10 cellular contexts compared by ENCODE assay signal in genomic region chr4:47287735-47288134, GRCh38.
DNase-seq lines count a peak whose midpoint lies in the region; ATAC-seq and TF ChIP-seq lines count a peak whose summit lies in the region.
"Had no signal": no experiment of that assay in that cellular context is flagged by ENCODE, and none has a peak within 500 bp of the region (broad histone marks: within the 10 kb centered on the region; RNA-seq: fewer than 3 reads in every experiment).

No MANE protein-coding gene starts in this region.

- CTCF ChIA-PET in activated CD8-positive, alpha-beta T cell treated with anti-CD3 and anti-CD28 coated beads for 36 hours (lab: Charles Lee): no interaction called here

- peak; percentile 88 for ATAC-seq in GM19395 (IDR thresholded peaks at IDR 0.05; ENCODE audit: unreplicated experiment)
- peak; percentile 87 for ATAC-seq in HG03175 (IDR thresholded peaks at IDR 0.05; ENCODE audit: unreplicated experiment)
- no peak for ATAC-seq in HG03354 (IDR thresholded peaks at IDR 0.05; ENCODE audit: poor library complexity, severe bottlenecking, unreplicated experiment)
- ATAC-seq in activated CD8-positive, alpha-beta T cell treated with anti-CD3 and anti-CD28 coated beads for 36 hours: no peak
- ATAC-seq in activated naive CD8-positive, alpha-beta T cell treated with anti-CD3 and anti-CD28 coated beads, Interleukin-2, amount 50 U/mL, for 24 hours: no peak
- ATAC-seq: HCT116 had no signal

- peak; percentile 91 for DNase-seq in amniotic epithelial cell (ENCODE audit: low read depth)
- DNase-seq in stromal cell of bone marrow (ENCODE audit: low read depth): peak; percentile 40
- no peak for DNase-seq in activated CD8-positive, alpha-beta T cell treated with anti-CD3 and anti-CD28 coated beads for 36 hours
- no peak for DNase-seq in activated naive CD8-positive, alpha-beta T cell treated with anti-CD3 and anti-CD28 coated beads, Interleukin-2, amount 50 U/mL, for 24 hours
- DNase-seq: central memory CD4-positive, alpha-beta T cell; stimulated activated naive CD4-positive, alpha-beta T cell treated with Interleukin-2 at 50 U/mL for 16 hours had no signal

- no peaks in the 10 kb centered on the region for H3K36me3 Mint-ChIP-seq in activated CD8-positive, alpha-beta T cell treated with anti-CD3 and anti-CD28 coated beads for 36 hours (ENCODE audit: low read depth)
- no peaks in the 10 kb centered on the region for H3K36me3 Mint-ChIP-seq in activated naive CD8-positive, alpha-beta T cell treated with anti-CD3 and anti-CD28 coated beads, Interleukin-2, amount 50 U/mL, for 24 hours (ENCODE audit: low read depth)

- intact Hi-C loops in activated CD8-positive, alpha-beta T cell treated with anti-CD3 and anti-CD28 coated beads for 36 hours (cut with micrococcal nuclease): no loop called here

- POLR2A ChIA-PET in activated CD8-positive, alpha-beta T cell treated with anti-CD3 and anti-CD28 coated beads for 36 hours (lab: Charles Lee): no interaction called here

- peaks cover 8% of the 10 kb centered on the region for H3K27me3 Mint-ChIP-seq in activated CD8-positive, alpha-beta T cell treated with anti-CD3 and anti-CD28 coated beads for 36 hours
- peaks cover 6% of the 10 kb centered on the region for H3K27me3 Mint-ChIP-seq in activated naive CD8-positive, alpha-beta T cell treated with anti-CD3 and anti-CD28 coated beads, Interleukin-2, amount 50 U/mL, for 24 hours

- peaks cover 3% of the 10 kb centered on the region for H3K9me3 Mint-ChIP-seq in activated CD8-positive, alpha-beta T cell treated with anti-CD3 and anti-CD28 coated beads for 36 hours
- peaks cover 4% of the 10 kb centered on the region for H3K9me3 Mint-ChIP-seq in activated naive CD8-positive, alpha-beta T cell treated with anti-CD3 and anti-CD28 coated beads, Interleukin-2, amount 50 U/mL, for 24 hours

- no peaks in the 10 kb centered on the region for H3K4me1 Mint-ChIP-seq in activated CD8-positive, alpha-beta T cell treated with anti-CD3 and anti-CD28 coated beads for 36 hours (ENCODE audit: low read depth)
- no peaks in the 10 kb centered on the region for H3K4me1 Mint-ChIP-seq in activated naive CD8-positive, alpha-beta T cell treated with anti-CD3 and anti-CD28 coated beads, Interleukin-2, amount 50 U/mL, for 24 hours

- no peak overlapping the region for H3K4me3 Mint-ChIP-seq in activated CD8-positive, alpha-beta T cell treated with anti-CD3 and anti-CD28 coated beads for 36 hours
- no peak overlapping the region for H3K4me3 Mint-ChIP-seq in activated naive CD8-positive, alpha-beta T cell treated with anti-CD3 and anti-CD28 coated beads, Interleukin-2, amount 50 U/mL, for 24 hours

- H3K27ac Mint-ChIP-seq in activated CD8-positive, alpha-beta T cell treated with anti-CD3 and anti-CD28 coated beads for 36 hours: no peak overlapping the region
- no peak overlapping the region for H3K27ac Mint-ChIP-seq in activated naive CD8-positive, alpha-beta T cell treated with anti-CD3 and anti-CD28 coated beads, Interleukin-2, amount 50 U/mL, for 24 hours

- TF ChIP-seq CTCF in activated CD8-positive, alpha-beta T cell treated with anti-CD3 and anti-CD28 coated beads for 36 hours (IDR thresholded peaks at IDR 0.05): no peak

Comparison
In these comparisons a context has a peak if more than half of its experiments do, and no peak if none do; other contexts are left out.
1. ATAC-seq: peak in GM19395 (single experiment) and HG03175 (single experiment); none in HG03354 (single experiment), activated CD8-positive, alpha-beta T cell treated with anti-CD3 and anti-CD28 coated beads for 36 hours (single experiment) and activated naive CD8-positive, alpha-beta T cell treated with anti-CD3 and anti-CD28 coated beads, Interleukin-2, amount 50 U/mL, for 24 hours (single experiment).
2. DNase-seq: peak in amniotic epithelial cell (single experiment) and stromal cell of bone marrow (single experiment); none in activated CD8-positive, alpha-beta T cell treated with anti-CD3 and anti-CD28 coated beads for 36 hours (single experiment) and activated naive CD8-positive, alpha-beta T cell treated with anti-CD3 and anti-CD28 coated beads, Interleukin-2, amount 50 U/mL, for 24 hours (single experiment).